In genomic region chr3:119293105-119293683, GRCh38 we compare ENCODE assay signal across 1 cellular context.
TF ChIP-seq lines count a peak whose summit lies in the region.

No MANE protein-coding gene starts in this region.

TF ChIP-seq in HepG2, 621 proteins besides CTCF, POLR2A, EP300 and RAD21:
- TF ChIP-seq SKIL (CRISPR knock-in tag; IDR thresholded peaks at IDR 0.05; ENCODE audit: borderline replicate concordance): no peak
- peak; percentile 59; the same call in 1 of the 2 replicates for TF ChIP-seq NR2C2 (CRISPR knock-in tag; IDR thresholded peaks at IDR 0.05; ENCODE audit: borderline replicate concordance)
- TF ChIP-seq MBNL3 (CRISPR knock-in tag; conservative IDR thresholded peaks at IDR 0.05): no peak
- peak; percentile 58; the same call in 1 of the 2 replicates for TF ChIP-seq NR2F6 (IDR thresholded peaks at IDR 0.05)
- TF ChIP-seq NR2F6 (CRISPR knock-in tag; IDR thresholded peaks at IDR 0.05): no peak
- TF ChIP-seq ZNF343 (CRISPR knock-in tag; IDR thresholded peaks at IDR 0.05): no peak
- TF ChIP-seq HNF4G (IDR thresholded peaks at IDR 0.05; ENCODE audit: borderline replicate concordance, low read depth, low read length): 0 out of 2 replicates have a peak, but pooled peaks have one; percentile 8
- no peak for TF ChIP-seq HNF4G (CRISPR knock-in tag; IDR thresholded peaks at IDR 0.05; ENCODE audit: borderline replicate concordance, low read depth)
- no peak for TF ChIP-seq ZNF260 (CRISPR knock-in tag; IDR thresholded peaks at IDR 0.05; ENCODE audit: borderline replicate concordance, low read depth)
- peak; percentile 35; the same call in 1 of the 2 replicates for TF ChIP-seq PPARG (CRISPR knock-in tag; conservative IDR thresholded peaks at IDR 0.05)
- no peak for TF ChIP-seq DZIP1 (CRISPR knock-in tag; IDR thresholded peaks at IDR 0.05)
